Comparison of ENCODE assay signal across 8 cellular contexts in the genomic region with DNA sequence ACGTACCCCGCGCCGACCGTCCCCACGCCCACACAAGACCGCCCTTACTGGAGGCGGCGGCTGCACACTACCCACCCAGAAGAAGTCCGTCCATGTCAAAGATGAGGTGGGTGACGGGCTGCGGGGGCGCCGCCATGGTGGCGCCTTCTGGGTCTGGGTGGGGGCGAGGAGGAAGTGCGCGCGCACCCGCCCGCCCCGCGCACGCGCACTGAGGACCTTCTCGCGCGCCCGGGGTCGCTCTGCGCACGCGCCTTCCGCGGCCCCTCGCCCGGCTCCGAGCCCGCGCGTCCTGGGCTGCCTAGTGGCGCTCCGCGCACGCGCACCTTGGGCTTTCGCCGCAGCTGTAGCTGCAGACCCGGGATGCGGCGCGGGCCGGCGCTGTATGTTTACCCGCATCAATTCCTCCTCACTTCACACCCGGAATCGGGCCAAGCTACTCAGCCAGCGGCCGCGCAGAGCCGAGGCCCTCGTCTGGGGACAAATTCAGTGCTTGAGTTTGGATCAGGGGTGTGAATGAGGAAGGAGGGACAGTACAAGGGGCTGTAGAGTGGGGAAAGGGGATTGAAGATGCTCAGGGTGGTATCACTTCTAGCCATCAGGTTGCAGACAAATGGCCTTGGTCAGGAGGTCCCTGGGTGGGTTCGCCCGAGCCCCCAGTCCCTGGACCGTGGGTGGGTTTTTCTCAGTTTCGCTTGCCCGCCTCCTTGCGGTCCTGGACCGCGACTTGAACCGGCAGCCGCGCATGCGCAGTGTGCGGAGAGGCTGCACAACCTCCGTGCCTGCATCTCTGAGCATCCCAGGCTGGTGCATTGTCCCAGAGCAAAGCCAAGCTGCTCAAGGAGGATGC. TPM values are rescaled to one million over a fixed set of nuclear protein-coding genes. Genes with fewer than 3 reads are reported as not detected.
DNase-seq lines count a peak whose midpoint lies in the region; ATAC-seq and TF ChIP-seq lines count a peak whose summit lies in the region.

A gene (minus strand): TSS at position 176 of the 847 bp plus-strand sequence. CDS start 40 bp downstream, at position 136.

- peaks cover 19% of the 10 kb centered on the region for H3K36me3 Mint-ChIP-seq in effector memory CD8-positive, alpha-beta T cell (ENCODE audit: insufficient read depth)

- CTCF ChIA-PET in activated CD8-positive, alpha-beta memory T cell treated with anti-CD3 and anti-CD28 coated beads for 36 hours (lab: Charles Lee) = no interaction called here

- H3K4ac ChIP-seq in mesenchymal stem cell (ENCODE audit: low read depth in 1 of 2, low read length in 2 of 2) = peak within 1 kb of the TSS; percentile 84 to 87

- peaks cover 6% of the 10 kb centered on the region for H3K4me1 ChIP-seq in mesenchymal stem cell (ENCODE audit: control insufficient read depth, insufficient read depth, low read depth, low read length)

- H3K4me2 ChIP-seq in mesenchymal stem cell (ENCODE audit: low read length, poor library complexity, severe bottlenecking) = peak within 1 kb of the TSS; percentile 81

- peak within 1 kb of the TSS; percentile 87 for H4K8ac ChIP-seq in mesenchymal stem cell (ENCODE audit: low read length)

- TF ChIP-seq CTCF in HL-60 (IDR thresholded peaks at IDR 0.05; ENCODE audit: insufficient read depth, low read length) = no peak

- H3K18ac ChIP-seq in mesenchymal stem cell (ENCODE audit: low read depth in 1 of 2, low read length in 2 of 2) = peak within 1 kb of the TSS; percentile 91 to 92

- H3K23ac ChIP-seq in mesenchymal stem cell (ENCODE audit: low read length in 2 of 2) = no peak within 1 kb of the TSS

- H4K91ac ChIP-seq in mesenchymal stem cell (ENCODE audit: low read length) = peak within 1 kb of the TSS; percentile 94

- H2BK5ac ChIP-seq in mesenchymal stem cell (ENCODE audit: low read depth, low read length, poor library complexity, severe bottlenecking) = peak within 1 kb of the TSS; percentile 81

- peak within 1 kb of the TSS; percentile 95 for H3K9ac ChIP-seq in mesenchymal stem cell (ENCODE audit: low read length)

- POLR2A ChIA-PET in activated CD8-positive, alpha-beta memory T cell treated with anti-CD3 and anti-CD28 coated beads for 36 hours (lab: Charles Lee) = no interaction called here

- H3K4me1 Mint-ChIP-seq in effector memory CD8-positive, alpha-beta T cell (ENCODE audit: low read depth in 2 of 2) = peaks cover 3 to 14% of the 10 kb centered on the region in 2 donors

- DNase-seq in COLO668 (lab: John Stamatoyannopoulos, UW; ENCODE audit: unreplicated experiment) (peak; percentile 94), HL-60 (ENCODE audit: low read depth in 1 of 2, low spot score in 1 of 2) (peak in 1 of 2 experiments; percentile 83), NK-92 (lab: John Stamatoyannopoulos, UW; ENCODE audit: unreplicated experiment) (peak; percentile 19), mesenchymal stem cell (peak; percentile 77)
- DNase-seq in effector memory CD8-positive, alpha-beta T cell = peak; percentile 74 to 82 (median 76)
- DNase-seq in stimulated activated CD8-positive, alpha-beta memory T cell treated with anti-CD3 and anti-CD28 coated beads, Interleukin-12 subunit alpha, Interleukin-12 subunit beta, amount 100 ng/mL, for 24 hours (ENCODE audit: extremely low read depth) = peak; percentile 57

- H3K36me3 ChIP-seq in mesenchymal stem cell (ENCODE audit: control insufficient read depth in 1 of 2, insufficient read depth in 2 of 2, low read depth in 1 of 2, low read length in 2 of 2) = no peaks in the 10 kb centered on the region

- no peak within 1 kb of the TSS for H2BK12ac ChIP-seq in mesenchymal stem cell (ENCODE audit: low read length in 2 of 2)

- peak; percentile 80 for ATAC-seq in GM19467 (IDR thresholded peaks at IDR 0.05; ENCODE audit: unreplicated experiment)
- peak; percentile 84 for ATAC-seq in effector memory CD8-positive, alpha-beta T cell (replicated peaks)

- H3K27ac ChIP-seq in HL-60 (replicated peaks) (peak within 1 kb of the TSS; percentile 89), mesenchymal stem cell (ENCODE audit: low read length, poor library complexity, severe bottlenecking) (peak within 1 kb of the TSS; percentile 42)

- peaks cover 7% of the 10 kb centered on the region for H3K79me1 ChIP-seq in mesenchymal stem cell (replicated peaks; ENCODE audit: low read length, poor library complexity, severe bottlenecking)

- H3K4me3 ChIP-seq in HL-60 (replicated peaks; ENCODE audit: insufficient read depth, low read length) (peak within 1 kb of the TSS; percentile 82), mesenchymal stem cell (ENCODE audit: insufficient read depth in 1 of 2, low read depth in 1 of 2, low read length in 2 of 2) (peak within 1 kb of the TSS; percentile 76 to 99)

- H3K27me3 Mint-ChIP-seq in effector memory CD8-positive, alpha-beta T cell = no peaks in the 10 kb centered on the region

- 0% methylated on average over 20 of the region's 76 CpGs for WGBS in mesenchymal stem cell

- no peaks in the 10 kb centered on the region for H3K9me3 ChIP-seq in mesenchymal stem cell (ENCODE audit: control insufficient read depth, low read length)

- H2AFZ ChIP-seq in mesenchymal stem cell (ENCODE audit: low read depth, low read length) = peak within 1 kb of the TSS; percentile 86

- H3K27ac Mint-ChIP-seq in effector memory CD8-positive, alpha-beta T cell = peak within 1 kb of the TSS; percentile 64 to 89

- peak within 1 kb of the TSS; percentile 44 for H2BK15ac ChIP-seq in mesenchymal stem cell (ENCODE audit: low read depth, poor library complexity, severe bottlenecking)

- no peak within 1 kb of the TSS for H2AK5ac ChIP-seq in mesenchymal stem cell (ENCODE audit: low read length, severe bottlenecking)

- H3K14ac ChIP-seq in mesenchymal stem cell (ENCODE audit: low read length in 2 of 2) = peak within 1 kb of the TSS in 1 of 2 experiments; percentile 95

- peak within 1 kb of the TSS; percentile 79 for H2BK120ac ChIP-seq in mesenchymal stem cell (ENCODE audit: low read depth, low read length)

- H3K9me3 Mint-ChIP-seq in effector memory CD8-positive, alpha-beta T cell = no peaks in the 10 kb centered on the region

- H3K27me3 ChIP-seq in HL-60 (ENCODE audit: insufficient read depth, poor library complexity, severe bottlenecking) (no peaks in the 10 kb centered on the region), mesenchymal stem cell (ENCODE audit: control insufficient read depth in 1 of 2, insufficient read depth in 1 of 2, low read length in 2 of 2) (no peaks in the 10 kb centered on the region)

- peak within 1 kb of the TSS; percentile 81 for H3K4me3 Mint-ChIP-seq in effector memory CD8-positive, alpha-beta T cell

RNA-seq across cellular contexts. Expression of the gene that starts here (rescaled TPM):
- 10 to 100 TPM; 26.8 to 26.9 TPM for total RNA-seq in activated CD8-positive, alpha-beta memory T cell treated with anti-CD3 and anti-CD28 coated beads for 36 hours
- 19.7 TPM for polyA plus RNA-seq in mesenchymal stem cell (2013, experiment 1 of 2)
- polyA plus RNA-seq in mesenchymal stem cell (2013, experiment 2 of 2) = 19.9 TPM
